ENCODE assay signal across 8 cellular contexts in the genomic region with DNA sequence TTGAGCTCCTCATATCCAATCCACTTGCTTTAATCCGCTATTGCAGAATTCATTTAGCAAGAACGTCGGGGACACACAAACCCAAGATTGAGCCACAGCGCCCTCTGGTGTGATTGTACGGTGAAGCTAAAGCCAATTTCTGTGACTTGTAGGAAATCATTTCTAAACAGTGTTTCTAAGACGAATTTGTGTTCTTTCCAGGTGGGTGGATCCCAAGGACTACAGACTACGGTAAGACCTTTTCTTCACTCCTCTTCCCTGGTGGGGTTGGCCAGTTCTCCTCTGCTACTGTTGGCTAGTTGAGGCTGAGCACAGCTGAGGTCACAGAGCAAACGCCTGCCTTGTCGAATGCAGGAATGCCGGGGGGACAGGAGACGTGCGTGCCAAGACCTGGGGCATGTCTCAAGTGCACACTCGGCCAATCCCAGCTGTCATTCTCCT. TPM values are rescaled to one million over a fixed set of nuclear protein-coding genes. Genes with fewer than 3 reads are reported as not detected.
DNase-seq lines count a peak whose midpoint lies in the region; ATAC-seq and TF ChIP-seq lines count a peak whose summit lies in the region.

No MANE protein-coding gene starts in this region.

- peak; percentile 4 for DNase-seq in GDM1 (lab: John Stamatoyannopoulos, UW)
- DNase-seq in NCI-H1105 (lab: John Stamatoyannopoulos, UW): peak; percentile 9
- DNase-seq in T-helper 17 cell: peak; percentile 39 to 75 (median 46)
- DNase-seq in astrocyte of the spinal cord (ENCODE audit: low read depth, low spot score): peak; percentile 89
- peak; percentile 83 to 87 for DNase-seq in hippocampal formation (lab: John Stamatoyannopoulos, UW)

- no peaks in the 10 kb centered on the region for H3K36me3 ChIP-seq in skeletal muscle satellite cell (ENCODE audit: insufficient read depth, low read length)

- H3K4me3 Mint-ChIP-seq in T-helper 17 cell: no peak overlapping the region

- peaks cover 27% of the 10 kb centered on the region for H3K27me3 ChIP-seq in skeletal muscle satellite cell (ENCODE audit: control insufficient read depth, insufficient read depth, low read length)

- in situ Hi-C loops in astrocyte of the spinal cord (cut with HindIII; ENCODE audit: low sequenced_read_pairs): no loop called here

- H3K4me1 ChIP-seq in skeletal muscle satellite cell (ENCODE audit: control insufficient read depth, insufficient read depth, low read length): peaks cover 3% of the 10 kb centered on the region

- peaks cover 39% of the 10 kb centered on the region for H3K27me3 Mint-ChIP-seq in T-helper 17 cell

- peaks cover 20% of the 10 kb centered on the region for H3K4me1 Mint-ChIP-seq in T-helper 17 cell

- ATAC-seq in T-helper 17 cell (peak; percentile 50), HG03565 (IDR thresholded peaks at IDR 0.05; ENCODE audit: unreplicated experiment) (no peak), GM18861 (IDR thresholded peaks at IDR 0.05; ENCODE audit: unreplicated experiment) (no peak)

- TF ChIP-seq CTCF in astrocyte of the spinal cord (IDR thresholded peaks at IDR 0.05; ENCODE audit: low read depth, low read length): peak; percentile 82

- no peak overlapping the region for H3K27ac Mint-ChIP-seq in T-helper 17 cell

- peaks cover 6% of the 10 kb centered on the region for H3K36me3 Mint-ChIP-seq in T-helper 17 cell (ENCODE audit: low read depth)

- peak overlapping the region; percentile 53 for H3K9ac ChIP-seq in skeletal muscle satellite cell (ENCODE audit: low read depth, low read length)

- peak overlapping the region; percentile 79 for H3K4me2 ChIP-seq in skeletal muscle satellite cell (ENCODE audit: low read length)

- no peak overlapping the region for H3K4me3 ChIP-seq in astrocyte of the spinal cord (ENCODE audit: low read depth, low read length)
- peak overlapping the region; percentile 60 for H3K4me3 ChIP-seq in skeletal muscle satellite cell (ENCODE audit: low read length)

- H3K9me3 ChIP-seq in T-helper 17 cell (ENCODE audit: control insufficient read depth, low read length, poor library complexity, severe bottlenecking): no peaks in the 10 kb centered on the region
- no peaks in the 10 kb centered on the region for H3K9me3 ChIP-seq in skeletal muscle satellite cell (replicated peaks; ENCODE audit: low read length)

RNA-seq across cellular contexts. Expression of gene DMBT1, which starts 5.2 kb away (rescaled TPM):
- not detected for total RNA-seq in T-helper 17 cell
- total RNA-seq in skeletal muscle satellite cell (2012; rRNA removed): 0.25 and 0.66 TPM in 2 replicates

Comparison
In these comparisons a context has a peak if more than half of its experiments do, and no peak if none do; other contexts are left out.
1. DNase-seq: peak in every context shown above with its lines; median percentile 89 in astrocyte of the spinal cord; 85 in hippocampal formation; 46 in T-helper 17 cell; 9 in NCI-H1105; 4 in GDM1.